ENCODE assay signal across 1 cellular context in the genomic region with DNA sequence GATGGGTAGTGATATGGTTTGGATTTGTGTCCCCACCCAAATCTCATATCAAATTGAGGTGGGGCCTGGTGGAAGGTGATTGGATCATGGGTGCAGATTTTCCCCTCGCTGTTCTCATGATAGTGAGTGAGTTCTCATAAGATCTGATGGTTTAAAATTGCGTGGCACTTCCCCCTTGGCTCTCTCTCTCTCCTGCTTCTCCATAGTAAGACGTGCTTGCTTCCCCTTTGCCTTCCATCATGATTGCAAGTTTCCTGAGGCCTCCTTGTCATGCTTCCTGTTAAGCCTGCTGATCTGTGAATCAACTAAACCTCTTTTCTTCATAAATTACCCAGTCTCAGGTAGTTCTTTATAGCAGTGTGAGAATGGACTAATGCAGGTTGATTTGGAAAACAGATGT.
TF ChIP-seq lines count a peak whose summit lies in the region.

No MANE protein-coding gene starts in this region.

TF ChIP-seq in SK-N-SH treated with all-trans-retinoic acid at 6 μM for 48 hours, 23 proteins besides CTCF, POLR2A, EP300 and RAD21 (continued from another document):
- TF ChIP-seq OSR1 (CRISPR knock-in tag; IDR thresholded peaks at IDR 0.05) (no peak), ZC3H10 (CRISPR knock-in tag; IDR thresholded peaks at IDR 0.05) (no peak), ESRRG (CRISPR knock-in tag; IDR thresholded peaks at IDR 0.05) (no peak), ISL1 (CRISPR knock-in tag; IDR thresholded peaks at IDR 0.05) (no peak), SNAI2 (CRISPR knock-in tag; IDR thresholded peaks at IDR 0.05) (no peak), ZFP3 (CRISPR knock-in tag; IDR thresholded peaks at IDR 0.05) (no peak), PPARA (CRISPR knock-in tag; IDR thresholded peaks at IDR 0.05; ENCODE audit: borderline replicate concordance) (no peak), ZNF70 (CRISPR knock-in tag; IDR thresholded peaks at IDR 0.05) (no peak), GLIS3 (CRISPR knock-in tag; IDR thresholded peaks at IDR 0.05) (no peak)
